Comparison of ENCODE assay signal across 21 cellular contexts in genomic region chr1:76433528-76433927, GRCh38.
A peak's percentile ranks its signal among the peaks of the same experiment; 100 is the strongest.
DNase-seq lines count a peak whose midpoint lies in the region; ATAC-seq and TF ChIP-seq lines count a peak whose summit lies in the region.
"Had no signal": no experiment of that assay in that cellular context is flagged by ENCODE, and none has a peak within 500 bp of the region (broad histone marks: within the 10 kb centered on the region; RNA-seq: fewer than 3 reads in every experiment).

No MANE protein-coding gene starts in this region.

- no peaks in the 10 kb centered on the region for H3K36me3 Mint-ChIP-seq in stimulated activated memory B cell treated with anti-CD40 and anti-IgM and Interleukin-4, amounts not matched to agents 10 μg/mL and 1 μg/mL and 100 μg/mL, for 72 hours
- peaks cover 6% of the 10 kb centered on the region; the same call in 1 of the 2 replicates for H3K36me3 Mint-ChIP-seq in HFFc6 (ENCODE audit: low read depth)
- H3K36me3 Mint-ChIP-seq: CD8-positive, alpha-beta memory T cell had no signal

- ATAC-seq in stimulated activated memory B cell treated with anti-CD40 and anti-IgM and Interleukin-4, amounts not matched to agents 10 μg/mL and 1 μg/mL and 100 μg/mL, for 72 hours, result no peak
- ATAC-seq: GM23338, left lung had no signal

- TF ChIP-seq CTCF in cardiac fibroblast (IDR thresholded peaks at IDR 0.05; ENCODE audit: low read depth, low read length) (no peak), coronary artery (IDR thresholded peaks at IDR 0.05) (no peak), HFFc6 (IDR thresholded peaks at IDR 0.05) (no peak)

- H3K4me3 ChIP-seq in cardiac fibroblast (replicated peaks in 1 of 2; ENCODE audit: low read depth in 2 of 2, low read length in 2 of 2) (no peak overlapping the region), coronary artery (no peak overlapping the region)
- H3K4me3 ChIP-seq: GM23338, left lung, SJCRH30, tibial nerve had no signal

- H3K4me3 Mint-ChIP-seq in stimulated activated memory B cell treated with anti-CD40 and anti-IgM and Interleukin-4, amounts not matched to agents 10 μg/mL and 1 μg/mL and 100 μg/mL, for 72 hours, result no peak overlapping the region
- no peak overlapping the region for H3K4me3 Mint-ChIP-seq in HFFc6
- H3K4me3 Mint-ChIP-seq: CD8-positive, alpha-beta memory T cell; GM23338 had no signal

- no peaks in the 10 kb centered on the region for H3K9me3 Mint-ChIP-seq in stimulated activated memory B cell treated with anti-CD40 and anti-IgM and Interleukin-4, amounts not matched to agents 10 μg/mL and 1 μg/mL and 100 μg/mL, for 72 hours
- peaks cover 18% of the 10 kb centered on the region for H3K9me3 Mint-ChIP-seq in HFFc6
- H3K9me3 Mint-ChIP-seq: CD8-positive, alpha-beta memory T cell; GM23338 had no signal

- no peaks in the 10 kb centered on the region for H3K27me3 Mint-ChIP-seq in stimulated activated memory B cell treated with anti-CD40 and anti-IgM and Interleukin-4, amounts not matched to agents 10 μg/mL and 1 μg/mL and 100 μg/mL, for 72 hours
- H3K27me3 Mint-ChIP-seq in HFFc6 (ENCODE audit: insufficient read depth), result peaks cover 2% of the 10 kb centered on the region; the same call in 1 of the 2 replicates
- H3K27me3 Mint-ChIP-seq: CD8-positive, alpha-beta memory T cell had no signal

- peak; percentile 21 for DNase-seq in AG20443 (ENCODE audit: low spot score)
- DNase-seq in NCI-H146 treated with DMSO at 0.1 percent for 48 hours (lab: John Stamatoyannopoulos, UW; ENCODE audit: unreplicated experiment), result peak; percentile 6
- peak; percentile 8 to 16 for DNase-seq in cardiac fibroblast (ENCODE audit: low read depth in 2 of 2)
- peak; percentile 62 for DNase-seq in islet precursor cell
- no peak for DNase-seq in NCI-H2081 treated with DMSO at 0.1 percent for 48 hours (lab: John Stamatoyannopoulos, UW)
- DNase-seq in coronary artery (ENCODE audit: low spot score), result no peak
- no peak for DNase-seq in HFFc6
- DNase-seq: activated CD4-positive, alpha-beta T cell treated with anti-CD3 and anti-CD28 coated beads for 1 hour; CD8-positive, alpha-beta memory T cell; central memory CD4-positive, alpha-beta T cell; DMS79 treated with DMSO at 0.1 percent for 48 hours; effector CD8-positive, alpha-beta T cell; KG1; left lung; NCI-H2107; right cardiac atrium; SJCRH30; stimulated activated naive CD4-positive, alpha-beta T cell had no signal

- peak overlapping the region in 1 of 2 donors; percentile 35 for H3K27ac ChIP-seq in coronary artery
- H3K27ac ChIP-seq: left lung, SJCRH30, tibial nerve had no signal

- H3K4me1 Mint-ChIP-seq in stimulated activated memory B cell treated with anti-CD40 and anti-IgM and Interleukin-4, amounts not matched to agents 10 μg/mL and 1 μg/mL and 100 μg/mL, for 72 hours, result no peaks in the 10 kb centered on the region
- no peaks in the 10 kb centered on the region for H3K4me1 Mint-ChIP-seq in HFFc6 (ENCODE audit: low read depth)
- H3K4me1 Mint-ChIP-seq: CD8-positive, alpha-beta memory T cell had no signal

- H3K27ac Mint-ChIP-seq in stimulated activated memory B cell treated with anti-CD40 and anti-IgM and Interleukin-4, amounts not matched to agents 10 μg/mL and 1 μg/mL and 100 μg/mL, for 72 hours, result no peak overlapping the region
- H3K27ac Mint-ChIP-seq in HFFc6, result no peak overlapping the region
- H3K27ac Mint-ChIP-seq: CD8-positive, alpha-beta memory T cell had no signal

Comparison
In these comparisons a context has a peak if more than half of its experiments do, and no peak if none do; other contexts are left out.
1. DNase-seq: peak in AG20443 (single experiment), NCI-H146 treated with DMSO at 0.1 percent for 48 hours (single experiment), cardiac fibroblast (2 of 2) and islet precursor cell (single experiment); none in NCI-H2081 treated with DMSO at 0.1 percent for 48 hours (single experiment), coronary artery (single experiment) and HFFc6 (single experiment).